In the genomic region with DNA sequence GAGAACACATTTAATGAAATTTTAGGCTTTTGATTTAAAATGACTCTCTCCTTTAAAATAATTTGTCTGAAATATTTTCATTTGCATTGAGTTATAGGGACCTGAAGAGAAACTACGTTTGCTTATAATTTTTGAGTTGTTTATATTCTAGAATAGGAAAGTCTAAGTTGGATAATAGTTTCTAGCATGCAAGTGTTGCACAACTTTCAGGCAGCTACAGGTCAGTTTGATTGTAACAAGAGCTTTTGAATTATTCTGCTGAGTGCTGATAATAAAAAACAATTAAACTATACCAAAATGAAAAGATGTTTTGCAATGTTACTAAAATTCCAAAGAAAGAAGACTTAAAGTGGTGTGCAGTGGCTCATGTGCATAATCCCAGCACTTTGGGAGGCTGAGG, we compare ENCODE assay signal across 15 cellular contexts.
DNase-seq lines count a peak whose midpoint lies in the region; ATAC-seq and TF ChIP-seq lines count a peak whose summit lies in the region.
"Had no signal": no experiment of that assay in that cellular context is flagged by ENCODE, and none has a peak within 500 bp of the region (broad histone marks: within the 10 kb centered on the region; RNA-seq: fewer than 3 reads in every experiment).

No MANE protein-coding gene starts in this region.

- no peak overlapping the region for H3K56ac ChIP-seq in IMR-90 (ENCODE audit: extremely low read depth, insufficient read depth, low read length)

- peaks cover 4% of the 10 kb centered on the region; the same call in 1 of the 2 replicates for H3K4me1 ChIP-seq in IMR-90 (ENCODE audit: control insufficient read depth, insufficient read depth, low read length)

- no peak overlapping the region for H3K4ac ChIP-seq in IMR-90 (ENCODE audit: low read depth, low read length)

- no peak for TF ChIP-seq POLR2A in IMR-90 (IDR thresholded peaks at IDR 0.05; ENCODE audit: low read depth, low read length)

- no peak overlapping the region for H4K91ac ChIP-seq in IMR-90 (ENCODE audit: insufficient read depth, low read depth, low read length)

- H4K8ac ChIP-seq in IMR-90 (ENCODE audit: low read depth in 2 of 2, low read length in 2 of 2), result no peak overlapping the region

- in situ Hi-C loops in IMR-90 (cut with MboI; ENCODE audit: low sequenced_read_pairs), result no loop called here

- no peak overlapping the region for H3K18ac ChIP-seq in IMR-90 (ENCODE audit: low read depth, low read length)

- no peak overlapping the region for H3K14ac ChIP-seq in IMR-90 (replicated peaks; ENCODE audit: low read depth, low read length)

- no peak overlapping the region for H3K4me2 ChIP-seq in IMR-90 (ENCODE audit: low read depth, low read length)
- H3K4me2 ChIP-seq: GM23338 had no signal

- TF ChIP-seq CTCF in IMR-90 (conservative IDR thresholded peaks at IDR 0.05; ENCODE audit: low read depth, low read length) (no peak), fibroblast of the aortic adventitia (IDR thresholded peaks at IDR 0.05; ENCODE audit: insufficient read depth, low read length) (no peak)

- H2BK20ac ChIP-seq in IMR-90 (ENCODE audit: low read depth, low read length), result no peak overlapping the region

- H3K4me3 ChIP-seq in IMR-90 (ENCODE audit: insufficient read depth, low read depth, low read length), result no peak overlapping the region
- no peak overlapping the region for H3K4me3 ChIP-seq in fibroblast of the aortic adventitia (ENCODE audit: low read depth, low read length)
- H3K4me3 ChIP-seq: GM23338 had no signal

- CTCF ChIA-PET in IMR-90 (lab: Yijun Ruan, JAX), result no interaction called here

- no peaks in the 10 kb centered on the region for H3K79me1 ChIP-seq in IMR-90 (ENCODE audit: low read depth in 1 of 2, low read length in 2 of 2)

- no peaks in the 10 kb centered on the region for H3K4me1 Mint-ChIP-seq in activated T-cell treated with anti-CD3 and anti-CD28 coated beads, Interleukin-2, amount 50 U/mL, for 72 hours (ENCODE audit: low read depth)
- H3K4me1 Mint-ChIP-seq: CD4-positive, alpha-beta memory T cell; GM23338; H9 had no signal

- intact Hi-C loops in IMR-90 (cut with micrococcal nuclease), result no loop called here

- H2AK5ac ChIP-seq in IMR-90 (ENCODE audit: low read depth, low read length), result no peak overlapping the region

- no peak overlapping the region for H3K23ac ChIP-seq in IMR-90 (ENCODE audit: low read depth, low read length)

- H3K9me3 ChIP-seq in IMR-90 (ENCODE audit: control insufficient read depth, insufficient read depth, low read length), result no peaks in the 10 kb centered on the region

- no CpG with 5 or more reads among the region's 1 CpG for WGBS in IMR-90 (ENCODE audit: extremely low coverage in 2 of 2, insufficient read length in 1 of 2), 2 experiments

- POLR2A ChIA-PET in IMR-90 (lab: Charles Lee; ENCODE audit: unreplicated experiment), result no interaction called here

- no peaks in the 10 kb centered on the region; the same call in 1 of the 2 replicates for H3K9me1 ChIP-seq in IMR-90 (ENCODE audit: insufficient read depth, low read length)

- H2BK5ac ChIP-seq in IMR-90 (ENCODE audit: low read depth, low read length, poor library complexity, severe bottlenecking), result no peak overlapping the region

- no peak overlapping the region for H3K27ac Mint-ChIP-seq in activated T-cell treated with anti-CD3 and anti-CD28 coated beads, Interleukin-2, amount 50 U/mL, for 72 hours
- H3K27ac Mint-ChIP-seq: CD4-positive, alpha-beta memory T cell; GM23338; H9 had no signal

- H3K4me3 Mint-ChIP-seq in activated T-cell treated with anti-CD3 and anti-CD28 coated beads, Interleukin-2, amount 50 U/mL, for 72 hours, result no peak overlapping the region
- H3K4me3 Mint-ChIP-seq: CD4-positive, alpha-beta memory T cell; GM23338; H9 had no signal

- BruUV-seq in IMR-90 (replicated peaks; lab: Mats Ljungman, UMichigan), result no TSS peak

- H4K5ac ChIP-seq in IMR-90 (ENCODE audit: low read depth, low read length), result no peak overlapping the region

- ATAC-seq in IMR-90 (ENCODE audit: low read depth), result no peak
- ATAC-seq in HG02759 (IDR thresholded peaks at IDR 0.05; ENCODE audit: unreplicated experiment), result no peak
- ATAC-seq in activated T-cell treated with anti-CD3 and anti-CD28 coated beads, Interleukin-2, amount 50 U/mL, for 72 hours (replicated peaks in 1 of 2), result no peak
- ATAC-seq: GM23338 had no signal

- H2BK120ac ChIP-seq in IMR-90 (ENCODE audit: low read depth, low read length), result no peak overlapping the region

- DNase-seq in IMR-90 (peak; percentile 56), amniotic epithelial cell (ENCODE audit: low read depth) (peak; percentile 59), fibroblast of the aortic adventitia (ENCODE audit: low read depth) (peak; percentile 36), dermis blood vessel endothelial cell (no peak)
- DNase-seq in activated T-cell treated with anti-CD3 and anti-CD28 coated beads, Interleukin-2, amount 50 U/mL, for 72 hours, result no peak
- DNase-seq: C1 segment of cervical spinal cord; Calu3; CD4-positive, alpha-beta memory T cell; COR-L47; DMS53; DMS79 treated with DMSO at 0.1 percent for 48 hours; GF-D8; H9 had no signal

- no peak overlapping the region for H3K9ac ChIP-seq in IMR-90 (ENCODE audit: low read depth, low read length)

- H3K27me3 Mint-ChIP-seq in activated T-cell treated with anti-CD3 and anti-CD28 coated beads, Interleukin-2, amount 50 U/mL, for 72 hours (ENCODE audit: low read depth), result no peaks in the 10 kb centered on the region
- H3K27me3 Mint-ChIP-seq: CD4-positive, alpha-beta memory T cell had no signal

- no peak for TF ChIP-seq RAD21 in IMR-90 (IDR thresholded peaks at IDR 0.05; ENCODE audit: low read length)

- no peaks in the 10 kb centered on the region for H3K27me3 ChIP-seq in IMR-90 (ENCODE audit: control insufficient read depth, insufficient read depth, low read length)

- H3K36me3 ChIP-seq in IMR-90 (ENCODE audit: control insufficient read depth, insufficient read depth, low read length), result no peaks in the 10 kb centered on the region

- H3K9me3 Mint-ChIP-seq in activated T-cell treated with anti-CD3 and anti-CD28 coated beads, Interleukin-2, amount 50 U/mL, for 72 hours, result peaks cover 2 to 5% of the 10 kb centered on the region in 2 donors
- H3K9me3 Mint-ChIP-seq: GM23338, H9 had no signal

- dilution Hi-C loops in IMR-90 (cut with HindIII; ENCODE audit: low sequenced_read_pairs, unreplicated experiment), result no loop called here

- H3K36me3 Mint-ChIP-seq in activated T-cell treated with anti-CD3 and anti-CD28 coated beads, Interleukin-2, amount 50 U/mL, for 72 hours (ENCODE audit: insufficient read depth in 2 of 2), result no peaks in the 10 kb centered on the region
- H3K36me3 Mint-ChIP-seq: CD4-positive, alpha-beta memory T cell had no signal

- no peak overlapping the region for H3K27ac ChIP-seq in IMR-90 (ENCODE audit: insufficient read depth, low read length)

- H4K20me1 ChIP-seq in IMR-90 (ENCODE audit: insufficient read depth, low read length), result no peaks in the 10 kb centered on the region

- no peak overlapping the region for H2BK15ac ChIP-seq in IMR-90 (ENCODE audit: low read depth, low read length)

- no peak overlapping the region for H2AFZ ChIP-seq in IMR-90 (replicated peaks; ENCODE audit: low read length, poor library complexity)
- H2AFZ ChIP-seq: GM23338 had no signal

- no peak overlapping the region for H2AK9ac ChIP-seq in IMR-90 (replicated peaks; ENCODE audit: low read depth, low read length, poor library complexity)

TF ChIP-seq in IMR-90, 13 proteins besides CTCF, POLR2A, EP300 and RAD21:
- no peak for TF ChIP-seq RFX5 (IDR thresholded peaks at IDR 0.05; ENCODE audit: low read depth, low read length)
- TF ChIP-seq CEBPB (IDR thresholded peaks at IDR 0.05; ENCODE audit: low read depth, low read length), result peak; percentile 88

Comparison
In these comparisons a context has a peak if more than half of its experiments do, and no peak if none do; other contexts are left out.
1. DNase-seq: peak in IMR-90 (single experiment), amniotic epithelial cell (single experiment) and fibroblast of the aortic adventitia (single experiment); none in dermis blood vessel endothelial cell (single experiment) and activated T-cell treated with anti-CD3 and anti-CD28 coated beads, Interleukin-2, amount 50 U/mL, for 72 hours (0 of 2).